ENCODE assay signal across 8 cellular contexts in the genomic region with DNA sequence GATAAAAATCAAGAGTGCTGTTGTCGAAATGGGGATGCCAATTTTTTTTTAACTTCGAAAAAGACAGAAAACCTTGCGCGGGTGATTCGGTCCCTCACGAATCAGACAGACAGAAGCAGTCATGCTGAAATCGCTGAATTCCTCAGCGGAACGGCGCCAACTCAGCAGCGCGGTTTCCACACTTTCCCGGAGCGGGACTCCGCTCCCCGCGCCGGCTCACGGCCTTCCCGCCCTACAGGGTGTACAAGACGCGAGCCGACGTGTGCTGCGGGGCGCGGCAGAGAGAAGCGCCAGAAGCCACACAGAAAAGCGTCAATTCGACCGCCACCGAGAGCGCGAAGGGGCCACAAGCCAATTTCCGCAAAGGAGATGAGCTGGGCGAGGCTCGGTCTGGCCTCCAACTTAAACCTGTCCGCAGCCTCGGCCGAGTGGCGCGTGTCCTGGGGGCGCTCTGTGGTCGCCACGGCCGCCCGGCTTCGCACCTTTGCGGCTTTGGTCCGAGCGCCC. TPM values are rescaled to one million over a fixed set of nuclear protein-coding genes. Genes with fewer than 3 reads are reported as not detected.
DNase-seq lines count a peak whose midpoint lies in the region; ATAC-seq and TF ChIP-seq lines count a peak whose summit lies in the region.

No MANE protein-coding gene starts in this region.

- WGBS in suprapubic skin: 71% methylated on average over 28 of the region's 51 CpGs

- POLR2A ChIA-PET in activated naive CD8-positive, alpha-beta T cell treated with anti-CD3 and anti-CD28 coated beads, Interleukin-2, amount 10 ng/mL, durations not matched to agents 7 days and 5 days (lab: Charles Lee): interaction anchor here (0.9 to 1.3 kb wide), 3 partner anchors 12 to 309 kb away, joined by 3 to 7 read pairs (median 5); partner anchors contain the start of gene RLIM

- peak overlapping the region; percentile 95 for H3K4me3 Mint-ChIP-seq in activated naive CD8-positive, alpha-beta T cell treated with anti-CD3 and anti-CD28 coated beads, Interleukin-2, amount 10 ng/mL, durations not matched to agents 7 days and 5 days
- H3K4me3 Mint-ChIP-seq in osteocyte (ENCODE audit: unreplicated experiment): no peak overlapping the region

- H3K36me3 ChIP-seq in lower lobe of right lung (no peaks in the 10 kb centered on the region), suprapubic skin (no peaks in the 10 kb centered on the region)

- H3K9me3 ChIP-seq in lower lobe of right lung (no peaks in the 10 kb centered on the region), suprapubic skin (no peaks in the 10 kb centered on the region)

- no peak for TF ChIP-seq POLR2A in suprapubic skin (IDR thresholded peaks at IDR 0.05)

- intact Hi-C loops in lower lobe of right lung (cut with DNase I): no loop called here

- H3K4me1 ChIP-seq in lower lobe of right lung (no peaks in the 10 kb centered on the region), suprapubic skin (peaks cover 4% of the 10 kb centered on the region)

- peaks cover 12% of the 10 kb centered on the region for H3K27me3 Mint-ChIP-seq in activated naive CD8-positive, alpha-beta T cell treated with anti-CD3 and anti-CD28 coated beads, Interleukin-2, amount 10 ng/mL, durations not matched to agents 7 days and 5 days
- H3K27me3 Mint-ChIP-seq in osteocyte (ENCODE audit: unreplicated experiment): peaks cover 14% of the 10 kb centered on the region

- no peaks in the 10 kb centered on the region for H3K36me3 Mint-ChIP-seq in activated naive CD8-positive, alpha-beta T cell treated with anti-CD3 and anti-CD28 coated beads, Interleukin-2, amount 10 ng/mL, durations not matched to agents 7 days and 5 days
- H3K36me3 Mint-ChIP-seq in osteocyte (ENCODE audit: unreplicated experiment): no peaks in the 10 kb centered on the region

- H3K27me3 ChIP-seq in lower lobe of right lung (ENCODE audit: low read depth) (no peaks in the 10 kb centered on the region), suprapubic skin (no peaks in the 10 kb centered on the region)

- ATAC-seq in HG03571 (IDR thresholded peaks at IDR 0.05; ENCODE audit: unreplicated experiment) (peak; percentile 22), lower lobe of right lung (peak; percentile 58 to 63)
- peak; percentile 18 for ATAC-seq in activated naive CD8-positive, alpha-beta T cell treated with anti-CD3 and anti-CD28 coated beads, Interleukin-2, amount 10 ng/mL, durations not matched to agents 7 days and 5 days (ENCODE audit: low read depth)

- no peaks in the 10 kb centered on the region for H3K9me3 Mint-ChIP-seq in activated naive CD8-positive, alpha-beta T cell treated with anti-CD3 and anti-CD28 coated beads, Interleukin-2, amount 10 ng/mL, durations not matched to agents 7 days and 5 days
- peaks cover 11% of the 10 kb centered on the region for H3K9me3 Mint-ChIP-seq in osteocyte (ENCODE audit: unreplicated experiment)

- H3K4me3 ChIP-seq in lower lobe of right lung (peak overlapping the region; percentile 53), suprapubic skin (peak overlapping the region; percentile 58)

- peaks cover 2% of the 10 kb centered on the region for H3K4me1 Mint-ChIP-seq in activated naive CD8-positive, alpha-beta T cell treated with anti-CD3 and anti-CD28 coated beads, Interleukin-2, amount 10 ng/mL, durations not matched to agents 7 days and 5 days
- peaks cover 8% of the 10 kb centered on the region for H3K4me1 Mint-ChIP-seq in osteocyte (ENCODE audit: unreplicated experiment)

- H3K27ac ChIP-seq in lower lobe of right lung (peak overlapping the region; percentile 60), suprapubic skin (peak overlapping the region; percentile 48)

- DNase-seq in activated effector memory CD4-positive, alpha-beta T cell treated with anti-CD3 and anti-CD28 coated beads, Interleukin-2, amount 50 U/mL, for 16 hours: peak; percentile 58
- DNase-seq in activated effector memory CD4-positive, alpha-beta T cell treated with Interleukin-2 at 50 U/mL for 16 hours: no peak
- DNase-seq in activated naive CD8-positive, alpha-beta T cell treated with anti-CD3 and anti-CD28 coated beads, Interleukin-2, amount 10 ng/mL, durations not matched to agents 7 days and 5 days: peak; percentile 40
- DNase-seq in lower lobe of right lung: peak; percentile 46
- no peak for DNase-seq in suprapubic skin (ENCODE audit: low spot score in 2 of 2)
- no peak for DNase-seq in NCI-H526 (lab: John Stamatoyannopoulos, UW)
- no peak for DNase-seq in osteocyte (ENCODE audit: extremely low spot score, unreplicated experiment)

- peak overlapping the region; percentile 80 for H3K27ac Mint-ChIP-seq in activated naive CD8-positive, alpha-beta T cell treated with anti-CD3 and anti-CD28 coated beads, Interleukin-2, amount 10 ng/mL, durations not matched to agents 7 days and 5 days
- H3K27ac Mint-ChIP-seq in osteocyte (ENCODE audit: unreplicated experiment): no peak overlapping the region

- TF ChIP-seq CTCF in lower lobe of right lung (IDR thresholded peaks at IDR 0.05): no peak
- no peak for TF ChIP-seq CTCF in suprapubic skin (IDR thresholded peaks at IDR 0.05)
- TF ChIP-seq CTCF in osteocyte (IDR thresholded peaks at IDR 0.05): no peak

- TF ChIP-seq EP300 in suprapubic skin (IDR thresholded peaks at IDR 0.05): no peak

RNA-seq across cellular contexts. Expression of gene NEXMIF, which starts 1.3 kb away (rescaled TPM):
- total RNA-seq in activated naive CD8-positive, alpha-beta T cell treated with anti-CD3 and anti-CD28 coated beads, Interleukin-2, amount 10 ng/mL, durations not matched to agents 7 days and 5 days: 1 to 10 TPM; 1.3 to 1.6 TPM
- 0.74 TPM for total RNA-seq in lower lobe of right lung
- 1 to 10 TPM; 1.3 to 1.9 (median 1.6) TPM for total RNA-seq in suprapubic skin
- not detected in 2 replicates for total RNA-seq in osteocyte

Comparison
In these comparisons a context has a peak if more than half of its experiments do, and no peak if none do; other contexts are left out.
1. DNase-seq: peak in activated effector memory CD4-positive, alpha-beta T cell treated with anti-CD3 and anti-CD28 coated beads, Interleukin-2, amount 50 U/mL, for 16 hours (single experiment), activated naive CD8-positive, alpha-beta T cell treated with anti-CD3 and anti-CD28 coated beads, Interleukin-2, amount 10 ng/mL, durations not matched to agents 7 days and 5 days (single experiment) and lower lobe of right lung (single experiment); none in activated effector memory CD4-positive, alpha-beta T cell treated with Interleukin-2 at 50 U/mL for 16 hours (single experiment), suprapubic skin (0 of 2), NCI-H526 (0 of 2) and osteocyte (single experiment).
2. Peak in every context shown above with its lines, with median percentiles within 50 percentile points of each other: ATAC-seq.